Comparison of ENCODE assay signal across 1 cellular context in the genomic region with DNA sequence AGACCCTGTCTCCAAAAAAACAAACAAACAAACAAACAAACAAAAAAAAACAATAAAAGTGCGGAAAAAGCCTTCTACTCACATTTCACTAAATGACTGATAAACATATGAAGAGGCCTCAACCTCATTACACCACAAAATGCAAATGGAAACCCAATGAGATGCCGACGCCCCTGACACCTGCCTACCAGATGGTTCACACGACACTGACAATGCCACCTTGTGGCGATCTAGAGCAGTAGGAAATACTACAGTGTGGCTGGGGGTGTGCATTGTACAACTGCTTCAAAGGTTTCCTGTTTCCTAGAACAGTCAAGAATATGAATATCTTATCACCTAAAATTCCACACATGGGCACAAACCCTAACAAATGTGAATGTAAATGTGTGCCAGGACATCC.
A peak's percentile ranks its signal among the peaks of the same experiment; 100 is the strongest.
TF ChIP-seq lines count a peak whose summit lies in the region.

No MANE protein-coding gene starts in this region.

TF ChIP-seq in HepG2, 621 proteins besides CTCF, POLR2A, EP300 and RAD21:
- no peak for TF ChIP-seq ZNF556 (CRISPR knock-in tag; IDR thresholded peaks at IDR 0.05; ENCODE audit: borderline replicate concordance)
- TF ChIP-seq ZNF567 (CRISPR knock-in tag; IDR thresholded peaks at IDR 0.05; ENCODE audit: borderline replicate concordance): no peak
- TF ChIP-seq SMC3 (IDR thresholded peaks at IDR 0.05; ENCODE audit: low read length): peak; percentile 56
- peak; percentile 44 for TF ChIP-seq STAG1 (CRISPR knock-in tag; IDR thresholded peaks at IDR 0.05)
- TF ChIP-seq TEAD3 (CRISPR knock-in tag; optimal IDR thresholded peaks at IDR 0.05; ENCODE audit: borderline replicate concordance): peak; percentile 16
- TF ChIP-seq IKZF1 (IDR thresholded peaks at IDR 0.05): no peak
- TF ChIP-seq NONO (IDR thresholded peaks at IDR 0.05): no peak
- TF ChIP-seq NONO (CRISPR knock-in tag; conservative IDR thresholded peaks at IDR 0.05): 0 out of 2 replicates have a peak, but pooled peaks have one; percentile 26
